In the genomic region with DNA sequence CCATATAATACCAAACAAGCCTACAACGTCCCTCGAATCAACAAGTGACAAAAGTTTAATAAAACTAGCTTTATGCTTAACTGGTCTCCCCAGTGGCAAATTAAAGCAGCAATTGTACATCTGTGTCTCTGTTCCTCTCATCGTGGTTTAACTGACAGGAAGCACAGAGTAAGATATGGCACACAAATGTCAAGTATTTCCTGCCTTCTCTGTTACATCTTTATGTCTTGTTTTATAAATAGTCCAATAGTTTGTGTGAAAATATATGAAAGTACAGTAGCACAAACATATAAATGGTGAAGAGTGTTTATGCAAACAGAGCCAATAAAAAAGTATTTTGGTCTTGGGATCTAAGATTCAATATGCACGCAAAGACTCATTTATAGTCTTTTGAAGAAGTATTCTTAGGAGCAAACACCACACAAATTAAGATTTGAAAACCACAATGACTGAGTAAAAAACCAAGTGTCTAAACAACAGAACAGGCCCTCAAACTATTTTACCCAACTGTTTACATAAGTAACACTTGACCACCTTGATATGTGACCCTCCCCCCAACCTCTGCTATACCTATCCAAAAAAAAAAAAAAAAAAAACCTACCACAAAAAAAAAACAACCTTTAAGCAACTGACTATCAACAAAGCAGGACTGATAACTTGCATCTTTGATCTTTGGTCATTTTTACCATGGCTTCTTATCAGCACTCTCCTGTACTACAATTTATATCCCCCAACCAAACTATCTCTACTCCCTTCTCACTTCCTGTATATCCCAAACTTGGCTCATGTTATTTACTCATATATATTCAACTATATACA, we compare ENCODE assay signal across 7 cellular contexts. TPM values are rescaled to one million over a fixed set of nuclear protein-coding genes. Genes with fewer than 3 reads are reported as not detected.
DNase-seq lines count a peak whose midpoint lies in the region; ATAC-seq, FAIRE-seq and TF ChIP-seq lines count a peak whose summit lies in the region.

No MANE protein-coding gene starts in this region.

- intact Hi-C loops in dorsolateral prefrontal cortex (cut with DNase I): no loop called here

- H3K27me3 ChIP-seq in dorsolateral prefrontal cortex: no peaks in the 10 kb centered on the region

- DNase-seq in OCI-M1 (lab: John Stamatoyannopoulos, UW) (peak; percentile 92), germinal center (ENCODE audit: low spot score) (peak; percentile 42), dorsolateral prefrontal cortex (no peak), T-helper 9 cell (no peak), urothelium cell line (ENCODE audit: low spot score) (no peak)

- ATAC-seq in GM19025 (IDR thresholded peaks at IDR 0.05; ENCODE audit: low read depth, unreplicated experiment): peak; percentile 66
- peak; percentile 68 for ATAC-seq in HG02973 (IDR thresholded peaks at IDR 0.05; ENCODE audit: unreplicated experiment)

- no peak for FAIRE-seq in urothelium cell line (lab: Jason Lieb, UNC)

- H3K4me3 ChIP-seq in dorsolateral prefrontal cortex: no peak overlapping the region

- no peak overlapping the region for H3K27ac ChIP-seq in dorsolateral prefrontal cortex

- no peak for TF ChIP-seq CTCF in dorsolateral prefrontal cortex (IDR thresholded peaks at IDR 0.05 in 54 of 56, conservative IDR thresholded peaks at IDR 0.05 in 2 of 56; ENCODE audit: low read depth in 1 of 56, partially characterized antibody in 56 of 56)

RNA-seq across cellular contexts. Expression of a gene that starts 14.0 kb away (rescaled TPM):
- 10 to 100 TPM in 119 of 120 experiments, 1 to 10 TPM in 1; 9.7 to 41.8 (median 20.2) TPM for total RNA-seq in dorsolateral prefrontal cortex

RNA-seq across cellular contexts. Expression of a gene that starts 56.2 kb away (rescaled TPM):
- 10 to 100 TPM; 10.6 to 23.8 (median 17.6) TPM for total RNA-seq in dorsolateral prefrontal cortex

Comparison
In these comparisons a context has a peak if more than half of its experiments do, and no peak if none do; other contexts are left out.
1. DNase-seq: peak in OCI-M1 (single experiment) and germinal center (single experiment); none in dorsolateral prefrontal cortex (0 of 10), T-helper 9 cell (single experiment) and urothelium cell line (single experiment).